Comparison of ENCODE assay signal across 8 cellular contexts in the genomic region with DNA sequence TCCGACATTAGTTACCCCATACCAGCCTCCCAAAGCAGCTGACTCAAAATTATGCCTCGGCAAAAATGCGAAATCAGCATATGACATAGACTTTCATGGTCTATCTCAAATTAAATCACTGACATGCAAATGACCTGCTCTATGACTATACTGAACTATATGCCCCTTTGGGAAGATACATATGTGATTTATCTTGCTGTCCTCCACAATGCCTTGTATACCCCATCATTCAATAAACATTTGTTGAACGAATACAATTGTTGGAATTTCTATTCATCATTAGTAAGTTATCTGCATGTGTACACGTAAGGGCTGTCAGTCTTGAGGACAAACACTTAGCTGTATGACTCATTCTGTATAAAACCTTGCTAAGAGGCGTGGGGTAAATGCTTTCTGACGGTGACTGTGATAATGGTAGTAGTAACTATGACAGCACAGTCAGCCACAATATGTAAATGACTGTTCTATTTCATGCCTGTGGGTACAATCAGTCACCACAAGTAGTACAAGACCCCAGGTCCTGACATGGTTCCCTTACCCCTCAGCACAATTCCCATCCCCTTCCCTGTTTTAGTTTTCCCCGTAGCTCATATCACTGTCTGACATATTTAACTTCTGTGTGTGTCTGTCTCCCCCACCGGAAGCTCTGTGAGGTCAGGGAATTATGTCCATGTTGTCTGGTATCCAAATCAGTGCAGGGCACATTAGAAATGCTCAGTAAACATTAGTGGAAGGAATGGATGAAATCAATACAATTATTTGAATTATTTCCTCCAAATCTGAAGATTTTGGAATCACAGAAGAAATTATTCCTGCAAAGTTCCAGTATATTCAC. TPM values are rescaled to one million over a fixed set of nuclear protein-coding genes. Genes with fewer than 3 reads are reported as not detected.
DNase-seq lines count a peak whose midpoint lies in the region; ATAC-seq, FAIRE-seq and TF ChIP-seq lines count a peak whose summit lies in the region.

No MANE protein-coding gene starts in this region.

- intact Hi-C loops in Calu3 (cut with micrococcal nuclease; ENCODE audit: unreplicated experiment) (loop anchor here (1.0 kb wide), 1 partner anchor 25 kb away; no protein-coding TSS in a partner anchor), GM12878 (cut with micrococcal nuclease; ENCODE audit: unreplicated experiment) (no loop called here)
- intact Hi-C loops in activated CD4-positive, alpha-beta memory T cell treated with anti-CD3 and anti-CD28 coated beads for 36 hours (cut with micrococcal nuclease), result no loop called here

- no peak overlapping the region for H3K4me3 ChIP-seq in GM12878

- in situ Hi-C loops in GM12878 (cut with MboI), result no loop called here

- BruUV-seq in Calu3 (replicated peaks; lab: Mats Ljungman, UMichigan) (no TSS peak), GM12878 (replicated peaks; lab: Mats Ljungman, UMichigan) (no TSS peak)

- SMC1A ChIA-PET in GM12878 (lab: Charles Lee; ENCODE audit: uncharacterized antibody, unreplicated experiment), result interaction anchor here (0.8 to 17.5 kb wide), 17 partner anchors 11 to 201 kb away, joined by 3 to 172 read pairs (median 5); no protein-coding TSS in a partner anchor

- RAD21 ChIA-PET in GM12878 (lab: Charles Lee; ENCODE audit: unreplicated experiment), result interaction anchor here (1.0 to 1.9 kb wide), 3 partner anchors 14 to 65 kb away, joined by 3 to 7 read pairs (median 3); no protein-coding TSS in a partner anchor

- H3K36me3 ChIP-seq in GM12878 (ENCODE audit: control insufficient read depth in 2 of 2, insufficient read depth in 2 of 2, low read length in 1 of 2), result no peaks in the 10 kb centered on the region

- TF ChIP-seq CTCF in Calu3 (IDR thresholded peaks at IDR 0.05; ENCODE audit: unreplicated experiment), result no peak
- no peak for TF ChIP-seq CTCF in GM12878 (IDR thresholded peaks at IDR 0.05 in 2 of 3, conservative IDR thresholded peaks at IDR 0.05 in 1 of 3; ENCODE audit: control insufficient read depth in 2 of 3, extremely low read depth in 1 of 3, insufficient read depth in 1 of 3, low read depth in 3 of 3, low read length in 3 of 3)

- H4K20me1 ChIP-seq in GM12878 (ENCODE audit: control insufficient read depth, insufficient read depth), result no peaks in the 10 kb centered on the region

- no peaks in the 10 kb centered on the region for H3K9me3 ChIP-seq in GM12878 (replicated peaks; ENCODE audit: control insufficient read depth, insufficient read depth, low read length)

- no peaks in the 10 kb centered on the region for H3K79me2 ChIP-seq in GM12878 (ENCODE audit: control insufficient read depth, insufficient read depth, low read length)

- 15% methylated on average over 9 of the region's 9 CpGs for WGBS in GM12878 (ENCODE audit: insufficient coverage, insufficient replicate concordance, low lambda C conversion rate, missing lambda C conversion rate)

- peaks cover 25% of the 10 kb centered on the region for H3K4me1 Mint-ChIP-seq in Calu3 (ENCODE audit: low read depth, unreplicated experiment)
- H3K4me1 Mint-ChIP-seq in activated CD4-positive, alpha-beta memory T cell treated with anti-CD3 and anti-CD28 coated beads for 36 hours (ENCODE audit: low read depth), result no peaks in the 10 kb centered on the region

- DNase-seq in Calu3 (peak; percentile 37), GM12878 (ENCODE audit: low read depth, low spot score) (no peak), lung microvascular endothelial cell (ENCODE audit: low read depth in 2 of 2) (peak; percentile 47 to 80), midbrain (lab: John Stamatoyannopoulos, UW) (no peak), Ammon's horn (ENCODE audit: low spot score) (no peak)
- no peak for DNase-seq in activated CD4-positive, alpha-beta memory T cell treated with anti-CD3 and anti-CD28 coated beads for 36 hours
- DNase-seq in stimulated activated CD4-positive, alpha-beta T cell treated with anti-CD3 and anti-CD28 coated beads, Interleukin-15, amount 100 ng/mL, for 24 hours, result no peak

- H3K4me2 ChIP-seq in GM12878 (ENCODE audit: control insufficient read depth, insufficient read depth), result no peak overlapping the region

- CTCF ChIA-PET in Calu3 (lab: Charles Lee), result interaction anchor here (0.7 to 1.6 kb wide), 4 partner anchors 25 to 794 kb away, joined by 3 to 7 read pairs (median 3); a partner anchor contains a TSS
- CTCF ChIA-PET in GM12878 (lab: Yijun Ruan, JAX), result interaction anchor here (0.7 to 2.9 kb wide), 4 partner anchors 9 to 201 kb away, joined by 3 to 11 read pairs (median 4); no protein-coding TSS in a partner anchor
- CTCF ChIA-PET in activated CD4-positive, alpha-beta memory T cell treated with anti-CD3 and anti-CD28 coated beads for 36 hours (lab: Charles Lee), result no interaction called here

- H3K27me3 Mint-ChIP-seq in Calu3 (ENCODE audit: unreplicated experiment), result no peaks in the 10 kb centered on the region
- peaks cover 9% of the 10 kb centered on the region for H3K27me3 Mint-ChIP-seq in activated CD4-positive, alpha-beta memory T cell treated with anti-CD3 and anti-CD28 coated beads for 36 hours

- no peak for FAIRE-seq in GM12878 (lab: Jason Lieb, UNC)

- H3K4me1 ChIP-seq in GM12878 (ENCODE audit: control insufficient read depth, insufficient read depth, low read length), result no peaks in the 10 kb centered on the region

- no peaks in the 10 kb centered on the region for H3K9me3 Mint-ChIP-seq in Calu3 (ENCODE audit: low read depth, unreplicated experiment)
- no peaks in the 10 kb centered on the region for H3K9me3 Mint-ChIP-seq in activated CD4-positive, alpha-beta memory T cell treated with anti-CD3 and anti-CD28 coated beads for 36 hours

- no peaks in the 10 kb centered on the region for H3K36me3 Mint-ChIP-seq in Calu3 (ENCODE audit: insufficient read depth, unreplicated experiment)
- no peaks in the 10 kb centered on the region for H3K36me3 Mint-ChIP-seq in activated CD4-positive, alpha-beta memory T cell treated with anti-CD3 and anti-CD28 coated beads for 36 hours

- no peak for TF ChIP-seq POLR2A in GM12878 (IDR thresholded peaks at IDR 0.05; ENCODE audit: low read depth, low read length)

- H3K27me3 ChIP-seq in GM12878 (replicated peaks in 1 of 2; ENCODE audit: control insufficient read depth in 2 of 2, insufficient read depth in 2 of 2, low read length in 1 of 2), result no peaks in the 10 kb centered on the region

- peak overlapping the region; percentile 51 for H3K4me3 Mint-ChIP-seq in Calu3 (ENCODE audit: low read depth, unreplicated experiment)
- H3K4me3 Mint-ChIP-seq in activated CD4-positive, alpha-beta memory T cell treated with anti-CD3 and anti-CD28 coated beads for 36 hours, result no peak overlapping the region

- POLR2A ChIA-PET in GM12878 (lab: Charles Lee), result interaction anchor here (0.5 to 3.0 kb wide), 5 partner anchors 11 to 107 kb away, joined by 3 to 8 read pairs (median 5); no protein-coding TSS in a partner anchor
- POLR2A ChIA-PET in activated CD4-positive, alpha-beta memory T cell treated with anti-CD3 and anti-CD28 coated beads for 36 hours (lab: Charles Lee), result interaction anchor here (0.6 kb wide), 1 partner anchor 306 kb away, joined by 5 read pairs; no protein-coding TSS in a partner anchor

- H3K27ac ChIP-seq in GM12878 (ENCODE audit: control insufficient read depth, insufficient read depth), result no peak overlapping the region

- peak overlapping the region; percentile 78 for H3K27ac Mint-ChIP-seq in Calu3 (ENCODE audit: unreplicated experiment)
- H3K27ac Mint-ChIP-seq in activated CD4-positive, alpha-beta memory T cell treated with anti-CD3 and anti-CD28 coated beads for 36 hours, result no peak overlapping the region

- no peak overlapping the region for H3K9ac ChIP-seq in GM12878 (ENCODE audit: control insufficient read depth, insufficient read depth, low read length)

- H2AFZ ChIP-seq in GM12878 (ENCODE audit: control insufficient read depth, low read depth, low read length), result no peak overlapping the region

- ATAC-seq in HG03432 (IDR thresholded peaks at IDR 0.05; ENCODE audit: unreplicated experiment), result peak; percentile 62
- ATAC-seq in GM12878, result peak; percentile 70

- TF ChIP-seq RAD21 in GM12878 (IDR thresholded peaks at IDR 0.05; ENCODE audit: insufficient read depth, low read depth, low read length), result no peak

- peak; percentile 56 to 84; a peak in 3 of 4 replicates for TF ChIP-seq EP300 in GM12878 (IDR thresholded peaks at IDR 0.05; ENCODE audit: borderline replicate concordance in 1 of 2, control insufficient read depth in 1 of 2, low read depth in 2 of 2, low read length in 2 of 2)

TF ChIP-seq in GM12878, 131 proteins besides CTCF, POLR2A, EP300 and RAD21 (continues in another document):
- no peak for TF ChIP-seq SREBF1 (IDR thresholded peaks at IDR 0.05; ENCODE audit: low read length)
- peak; percentile 45 to 60; a peak in 1 of 4 replicates for TF ChIP-seq IKZF2 (IDR thresholded peaks at IDR 0.05)
- TF ChIP-seq JUND (IDR thresholded peaks at IDR 0.05; ENCODE audit: low read depth, low read length), result no peak
- TF ChIP-seq ATF7 (IDR thresholded peaks at IDR 0.05; ENCODE audit: low read depth), result peak; percentile 71

RNA-seq across cellular contexts. Expression of a gene that starts 42.8 kb away (rescaled TPM):
- 6.4 and 7.9 TPM in 2 replicates for total RNA-seq in Calu3 (2022)
- total RNA-seq in GM12878 (2013; cell fraction: nucleolus; rRNA removed), result 12.3 and 12.7 TPM in 2 replicates
- total RNA-seq in GM12878 (2014; rRNA removed), result 1.9 and 2.0 TPM in 2 replicates
- 1.6 and 1.8 TPM in 2 replicates for total RNA-seq in GM12878 (2014; rRNA removed; fragmentation: Illumina TruSeq; extraction: Trizol)
- 1.5 and 1.7 TPM in 2 replicates for total RNA-seq in GM12878 (2021)
- polyA plus RNA-seq in GM12878 (2011; ENCODE audit: low read depth), result 1.5 TPM
- 47.3 and 58.0 TPM in 2 replicates for polyA plus RNA-seq in GM12878 (2011; rRNA removed)
- polyA plus RNA-seq in GM12878 (2011; cell fraction: cytosol; rRNA removed), result 22.5 and 28.7 TPM in 2 replicates
- 18.2 and 19.0 TPM in 2 replicates for polyA plus RNA-seq in GM12878 (2011; cell fraction: nucleus; rRNA removed)
- polyA plus RNA-seq in GM12878 (2012), result 2.4 and 4.4 TPM in 2 replicates
- polyA plus RNA-seq in GM12878 (2014; fragmentation: Illumina TruSeq; extraction: Trizol), result 0.71 and 2.0 TPM in 2 replicates
- 1 to 10 TPM; 1.2 to 1.8 TPM for polyA plus RNA-seq in GM12878 (2014; fragmentation: Nextera tagmentation; extraction: Ambion mirVana)
- polyA plus RNA-seq in GM12878 (2014; rRNA removed), result 1.8 TPM in 2 replicates
- 1 to 10 TPM; 1.9 to 2.8 TPM for polyA plus RNA-seq in GM12878 (2016; fragmentation: Nextera tagmentation; extraction: Ambion mirVana)
- 21.7 and 26.0 TPM in 2 replicates for polyA minus RNA-seq in GM12878 (2011; rRNA and poly(A)+ RNA removed)
- 5.1 and 6.0 TPM in 2 replicates for polyA minus RNA-seq in GM12878 (2011; cell fraction: cytosol; rRNA and poly(A)+ RNA removed)
- polyA minus RNA-seq in GM12878 (2011; cell fraction: nucleus; rRNA and poly(A)+ RNA removed), result 17.7 and 24.8 TPM in 2 replicates
- total RNA-seq in lung microvascular endothelial cell, result 6.3 and 16.9 TPM in 2 replicates
- total RNA-seq in activated CD4-positive, alpha-beta memory T cell treated with anti-CD3 and anti-CD28 coated beads for 36 hours, result not detected

Comparison
In these comparisons a context has a peak if more than half of its experiments do, and no peak if none do; other contexts are left out.
1. DNase-seq: peak in Calu3 (single experiment) and lung microvascular endothelial cell (2 of 2); none in GM12878 (single experiment), midbrain (single experiment), activated CD4-positive, alpha-beta memory T cell treated with anti-CD3 and anti-CD28 coated beads for 36 hours (single experiment), stimulated activated CD4-positive, alpha-beta T cell treated with anti-CD3 and anti-CD28 coated beads, Interleukin-15, amount 100 ng/mL, for 24 hours (single experiment) and Ammon's horn (single experiment).